In genomic region chr19:40279120-40279551, GRCh38 we compare ENCODE assay signal across 1 cellular context.
TF ChIP-seq lines count a peak whose summit lies in the region.

No MANE protein-coding gene starts in this region.

TF ChIP-seq in HEK293, 187 proteins besides CTCF, POLR2A, EP300 and RAD21 (continued from another document):
- TF ChIP-seq, protein P1, sequence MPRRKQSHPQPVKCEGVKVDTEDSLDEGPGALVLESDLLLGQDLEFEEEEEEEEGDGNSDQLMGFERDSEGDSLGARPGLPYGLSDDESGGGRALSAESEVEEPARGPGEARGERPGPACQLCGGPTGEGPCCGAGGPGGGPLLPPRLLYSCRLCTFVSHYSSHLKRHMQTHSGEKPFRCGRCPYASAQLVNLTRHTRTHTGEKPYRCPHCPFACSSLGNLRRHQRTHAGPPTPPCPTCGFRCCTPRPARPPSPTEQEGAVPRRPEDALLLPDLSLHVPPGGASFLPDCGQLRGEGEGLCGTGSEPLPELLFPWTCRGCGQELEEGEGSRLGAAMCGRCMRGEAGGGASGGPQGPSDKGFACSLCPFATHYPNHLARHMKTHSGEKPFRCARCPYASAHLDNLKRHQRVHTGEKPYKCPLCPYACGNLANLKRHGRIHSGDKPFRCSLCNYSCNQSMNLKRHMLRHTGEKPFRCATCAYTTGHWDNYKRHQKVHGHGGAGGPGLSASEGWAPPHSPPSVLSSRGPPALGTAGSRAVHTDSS (tag by site-specific recombination; IDR thresholded peaks at IDR 0.05) = no peak
- TF ChIP-seq, protein P2, sequence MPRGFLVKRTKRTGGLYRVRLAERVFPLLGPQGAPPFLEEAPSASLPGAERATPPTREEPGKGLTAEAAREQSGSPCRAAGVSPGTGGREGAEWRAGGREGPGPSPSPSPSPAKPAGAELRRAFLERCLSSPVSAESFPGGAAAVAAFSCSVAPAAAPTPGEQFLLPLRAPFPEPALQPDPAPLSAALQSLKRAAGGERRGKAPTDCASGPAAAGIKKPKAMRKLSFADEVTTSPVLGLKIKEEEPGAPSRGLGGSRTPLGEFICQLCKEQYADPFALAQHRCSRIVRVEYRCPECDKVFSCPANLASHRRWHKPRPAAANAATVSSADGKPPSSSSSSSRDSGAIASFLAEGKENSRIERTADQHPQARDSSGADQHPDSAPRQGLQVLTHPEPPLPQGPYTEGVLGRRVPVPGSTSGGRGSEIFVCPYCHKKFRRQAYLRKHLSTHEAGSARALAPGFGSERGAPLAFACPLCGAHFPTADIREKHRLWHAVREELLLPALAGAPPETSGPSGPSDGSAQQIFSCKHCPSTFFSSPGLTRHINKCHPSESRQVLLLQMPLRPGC (tag by site-specific recombination; IDR thresholded peaks at IDR 0.05) = no peak
- no peak for TF ChIP-seq ZNF248 (tag by site-specific recombination; IDR thresholded peaks at IDR 0.05)
